Comparison of ENCODE assay signal across 21 cellular contexts in genomic region chr11:117070016-117070415, GRCh38. TPM values are rescaled to one million over a fixed set of nuclear protein-coding genes. Genes with fewer than 3 reads are reported as not detected.
DNase-seq lines count a peak whose midpoint lies in the region; ATAC-seq and TF ChIP-seq lines count a peak whose summit lies in the region.
"Had no signal": no experiment of that assay in that cellular context is flagged by ENCODE, and none has a peak within 500 bp of the region (broad histone marks: within the 10 kb centered on the region; RNA-seq: fewer than 3 reads in every experiment).

No MANE protein-coding gene starts in this region.

- H3K9me3 ChIP-seq in A673 (ENCODE audit: low read depth, low read length, poor library complexity, severe bottlenecking): no peaks in the 10 kb centered on the region
- H3K9me3 ChIP-seq in MM.1S (replicated peaks; ENCODE audit: insufficient read depth, low read length): no peaks in the 10 kb centered on the region
- H3K9me3 ChIP-seq: MG63 had no signal

- intact Hi-C loops in A673 (cut with micrococcal nuclease; ENCODE audit: unreplicated experiment): no loop called here
- intact Hi-C loops in left colon (cut with DNase I, micrococcal nuclease): no loop called here

- no peaks in the 10 kb centered on the region for H3K36me3 ChIP-seq in A673 (ENCODE audit: insufficient read depth, low read length, poor library complexity, severe bottlenecking)
- no peaks in the 10 kb centered on the region for H3K36me3 ChIP-seq in MM.1S (replicated peaks; ENCODE audit: insufficient read depth, low read length)
- H3K36me3 ChIP-seq: MG63 had no signal

- peaks cover 51% of the 10 kb centered on the region for H3K4me1 ChIP-seq in A673 (ENCODE audit: insufficient read depth, low read length, poor library complexity, severe bottlenecking)
- H3K4me1 ChIP-seq in MM.1S (ENCODE audit: low read length): peaks cover 11% of the 10 kb centered on the region

- H3F3A ChIP-seq in MM.1S (ENCODE audit: insufficient read depth, low read length): peaks cover 4% of the 10 kb centered on the region; the same call in 1 of the 2 replicates

- ATAC-seq in left colon (no peak), HG02610 (IDR thresholded peaks at IDR 0.05; ENCODE audit: unreplicated experiment) (no peak)
- ATAC-seq: activated CD8-positive, alpha-beta memory T cell treated with anti-CD3 and anti-CD28 coated beads, Interleukin-2, amount 10 ng/mL, durations not matched to agents 7 days and 5 days; stimulated activated naive B cell treated with anti-CD40 and anti-IgM and Interleukin-4, amounts not matched to agents 10 μg/mL and 1 μg/mL and 100 μg/mL, for 72 hours had no signal

- no peak for DNase-seq in A673 (ENCODE audit: low spot score)
- peak; percentile 49 for DNase-seq in M059J (ENCODE audit: low read depth)
- DNase-seq in amniotic epithelial cell (ENCODE audit: low read depth): peak; percentile 61
- DNase-seq in fibroblast of villous mesenchyme (ENCODE audit: low read depth): peak; percentile 45
- DNase-seq in midbrain (lab: John Stamatoyannopoulos, UW): no peak
- no peak for DNase-seq in MM.1S
- no peak for DNase-seq in left colon
- DNase-seq: activated CD4-positive, alpha-beta T cell treated with anti-CD3 and anti-CD28 coated beads for 1 hour; activated CD8-positive, alpha-beta memory T cell treated with anti-CD3 and anti-CD28 coated beads, Interleukin-2, amount 10 ng/mL, durations not matched to agents 7 days and 5 days; CD4-positive, alpha-beta T cell; cerebellar nuclear complex; DMS53; hypothalamus; MG63; NCI-H2029 treated with DMSO at 0.1 percent for 48 hours; NCI-H524; retina; stimulated activated naive B cell treated with anti-CD40 and anti-IgM and Interleukin-4, amounts not matched to agents 10 μg/mL and 1 μg/mL and 100 μg/mL, for 72 hours; T-helper 2 cell; trophoblast cell had no signal

- H3K9me2 ChIP-seq in MM.1S (replicated peaks; ENCODE audit: insufficient read depth, low read length): no peaks in the 10 kb centered on the region

- H3K27ac ChIP-seq in A673 (ENCODE audit: low read depth, low read length, poor library complexity, severe bottlenecking): peak overlapping the region; percentile 15
- H3K27ac ChIP-seq in MM.1S (ENCODE audit: low read length): no peak overlapping the region

- CTCF ChIA-PET in A673 (lab: Charles Lee): no interaction called here

- H3K4me3 ChIP-seq in A673 (ENCODE audit: low read depth, low read length, poor library complexity, severe bottlenecking) (no peak overlapping the region), fibroblast of villous mesenchyme (ENCODE audit: low read depth, low read length) (no peak overlapping the region), MM.1S (ENCODE audit: low read length) (no peak overlapping the region)
- H3K4me3 ChIP-seq: MG63 had no signal

- H3K27me3 ChIP-seq in A673 (replicated peaks; ENCODE audit: insufficient read depth, low read depth, low read length, poor library complexity): no peaks in the 10 kb centered on the region
- no peaks in the 10 kb centered on the region for H3K27me3 ChIP-seq in MM.1S (replicated peaks; ENCODE audit: insufficient read depth, low read length)
- H3K27me3 ChIP-seq: MG63 had no signal

- no peak overlapping the region for H2AFZ ChIP-seq in MM.1S (ENCODE audit: low read length)

- TF ChIP-seq CTCF in A673 (conservative IDR thresholded peaks at IDR 0.05; ENCODE audit: low read depth, low read length) (no peak), fibroblast of villous mesenchyme (IDR thresholded peaks at IDR 0.05; ENCODE audit: insufficient read depth, low read depth, low read length) (no peak), MM.1S (IDR thresholded peaks at IDR 0.05; ENCODE audit: low read length) (no peak)

- no TSS peak for BruUV-seq in A673 (replicated peaks; lab: Mats Ljungman, UMichigan)

- no peak overlapping the region for H3K9ac ChIP-seq in MM.1S (ENCODE audit: low read length)

- POLR2A ChIA-PET in A673 (lab: Charles Lee; ENCODE audit: low non-redundant PET): interaction anchor here (0.7 kb wide), 1 partner anchor 62 kb away, joined by 20 read pairs; no protein-coding TSS in a partner anchor

- peaks cover 97% of the 10 kb centered on the region for H3K79me2 ChIP-seq in MM.1S (ENCODE audit: low read length)

- H3K4me2 ChIP-seq in MM.1S (ENCODE audit: low read depth, low read length): no peak overlapping the region

- H4K20me1 ChIP-seq in MM.1S (ENCODE audit: insufficient read depth, low read length): peaks cover 3% of the 10 kb centered on the region; the same call in 1 of the 2 replicates

RNA-seq across cellular contexts. Expression of gene SIK3, which starts 28.2 kb away (rescaled TPM):
- total RNA-seq in A673 (2021) (71.9 and 81.7 TPM in 2 replicates), fibroblast of villous mesenchyme (14.2 TPM in 2 replicates), left colon (10 to 100 TPM; 35.3 to 39.0 TPM)
- total RNA-seq in M059J (2014; rRNA removed; shearing (Covaris generic)): 9.6 and 11.0 TPM in 2 replicates

Comparison
In these comparisons a context has a peak if more than half of its experiments do, and no peak if none do; other contexts are left out.
1. DNase-seq: peak in M059J (single experiment), amniotic epithelial cell (single experiment) and fibroblast of villous mesenchyme (single experiment); none in A673 (single experiment), midbrain (single experiment), MM.1S (single experiment) and left colon (0 of 2).